20 cellular contexts compared by ENCODE assay signal in genomic region chr4:113537183-113537977, GRCh38.
DNase-seq lines count a peak whose midpoint lies in the region; ATAC-seq and TF ChIP-seq lines count a peak whose summit lies in the region.
"Had no signal": no experiment of that assay in that cellular context is flagged by ENCODE, and none has a peak within 500 bp of the region (broad histone marks: within the 10 kb centered on the region; RNA-seq: fewer than 3 reads in every experiment).

No MANE protein-coding gene starts in this region.

- CTCF ChIA-PET in RWPE1 (lab: Yijun Ruan, JAX), result no interaction called here

- intact Hi-C loops in Right ventricle myocardium inferior (cut with DNase I) (loop anchor here (5.0 kb wide), 1 partner anchor 90 kb away; no protein-coding TSS in a partner anchor), cardiac septum (cut with DNase I) (no loop called here), heart right ventricle (cut with DNase I) (loop anchor here in 1 of 10 donors (10.0 kb wide), 2 partner anchors 93 to 143 kb away; no protein-coding TSS in a partner anchor), lower leg skin (cut with DNase I; ENCODE audit: low total_unique reads) (no loop called here), uterus (cut with DNase I; ENCODE audit: low total_unique reads) (no loop called here)

- ATAC-seq in Right ventricle myocardium inferior, result peak; percentile 53
- ATAC-seq in heart right ventricle, result peak in 6 of 8 donors; percentile 18 to 38 (median 28)
- peak; percentile 18 for ATAC-seq in omental fat pad (ENCODE audit: low FRiP score)
- no peak for ATAC-seq in HG02870 (IDR thresholded peaks at IDR 0.05; ENCODE audit: unreplicated experiment)

- no peak for TF ChIP-seq CTCF in heart right ventricle (IDR thresholded peaks at IDR 0.05)
- no peak for TF ChIP-seq CTCF in omental fat pad (IDR thresholded peaks at IDR 0.05)
- TF ChIP-seq CTCF in lower leg skin (IDR thresholded peaks at IDR 0.05), result no peak
- TF ChIP-seq CTCF in RWPE1 (conservative IDR thresholded peaks at IDR 0.05; ENCODE audit: low read depth), result no peak
- TF ChIP-seq CTCF in uterus (IDR thresholded peaks at IDR 0.05), result no peak

- DNase-seq in Right ventricle myocardium inferior (ENCODE audit: missing footprints) (no peak), cardiac septum (ENCODE audit: low spot score) (no peak), heart right ventricle (peak in 1 of 2 donors; percentile 20), omental fat pad (ENCODE audit: low spot score) (no peak), lower leg skin (ENCODE audit: low spot score in 2 of 2) (no peak), RWPE1 (ENCODE audit: low spot score) (no peak), uterus (no peak)
- DNase-seq: activated CD4-positive, alpha-beta T cell treated with anti-CD3 and anti-CD28 coated beads, Interleukin-2, amount 10 ng/mL, durations not matched to agents 24 days and 14 days; activated naive CD8-positive, alpha-beta T cell treated with anti-CD3 and anti-CD28 coated beads, Interleukin-2, amount 10 ng/mL, durations not matched to agents 7 days and 5 days; brain microvascular endothelial cell; COR-L47; DND-41; HFFc6; NCI-H1092; NCI-H2029; NCI-H510A; Peyer's patch; SK-N-SH; T-helper 2 cell had no signal

- H3K4me3 ChIP-seq in heart right ventricle (no peak overlapping the region), lower leg skin (ENCODE audit: low read depth, poor library complexity, severe bottlenecking) (no peak overlapping the region), uterus (no peak overlapping the region)
- H3K4me3 ChIP-seq: Peyer's patch had no signal

- POLR2A ChIA-PET in RWPE1 (lab: Yijun Ruan, JAX; ENCODE audit: low non-redundant PET), result no interaction called here

- peaks cover 0 to 8% (median 0%) of the 10 kb centered on the region in 9 donors for H3K36me3 ChIP-seq in heart right ventricle
- H3K36me3 ChIP-seq in uterus, result no peaks in the 10 kb centered on the region
- H3K36me3 ChIP-seq: brain microvascular endothelial cell had no signal

- WGBS in heart right ventricle, 2 donors, result 49 to 54% methylated on average over 3 of the region's 3 CpGs
- WGBS in lower leg skin, 2 donors, result 47 to 53% methylated on average over 3 of the region's 3 CpGs

- peaks cover 3 to 77% (median 46%) of the 10 kb centered on the region in 9 donors for H3K4me1 ChIP-seq in heart right ventricle
- peaks cover 0 to 6% of the 10 kb centered on the region in 2 donors for H3K4me1 ChIP-seq in uterus
- H3K4me1 ChIP-seq: Peyer's patch had no signal

- TF ChIP-seq POLR2A in lower leg skin (IDR thresholded peaks at IDR 0.05) (no peak), uterus (IDR thresholded peaks at IDR 0.05) (no peak)

- H3K9me3 ChIP-seq in heart right ventricle (no peaks in the 10 kb centered on the region), uterus (no peaks in the 10 kb centered on the region)
- H3K9me3 ChIP-seq: Peyer's patch, SK-N-SH had no signal

- H3K27me3 ChIP-seq in heart right ventricle (no peaks in the 10 kb centered on the region), uterus (no peaks in the 10 kb centered on the region)
- H3K27me3 ChIP-seq: brain microvascular endothelial cell, Peyer's patch had no signal

- H3K27ac ChIP-seq in heart right ventricle (peak overlapping the region in 8 of 10 donors; percentile 1 to 65 (median 56)), RWPE1 (no peak overlapping the region), uterus (no peak overlapping the region)
- H3K27ac ChIP-seq: brain microvascular endothelial cell, Peyer's patch had no signal

Comparison
In these comparisons a context has a peak if more than half of its experiments do, and no peak if none do; other contexts are left out.
1. H3K27ac ChIP-seq: peak in heart right ventricle (8 of 10); none in RWPE1 (single experiment) and uterus (0 of 2).